12 cellular contexts compared by ENCODE assay signal in genomic region chr11:117171648-117172051, GRCh38. TPM values are rescaled to one million over a fixed set of nuclear protein-coding genes. Genes with fewer than 3 reads are reported as not detected.
DNase-seq lines count a peak whose midpoint lies in the region; ATAC-seq, FAIRE-seq and TF ChIP-seq lines count a peak whose summit lies in the region.
"Had no signal": no experiment of that assay in that cellular context is flagged by ENCODE, and none has a peak within 500 bp of the region (broad histone marks: within the 10 kb centered on the region; RNA-seq: fewer than 3 reads in every experiment).

No MANE protein-coding gene starts in this region.

- H3K4me1 Mint-ChIP-seq in stimulated activated naive CD8-positive, alpha-beta T cell treated with anti-CD3 and anti-CD28 coated beads, Interleukin-15, Interleukin-2, amounts not matched to agents 100 ng/mL and 50 ng/mL, for 24 hours (ENCODE audit: low read depth) = peaks cover 5% of the 10 kb centered on the region
- peaks cover 7 to 16% (median 9%) of the 10 kb centered on the region in 4 donors for H3K4me1 Mint-ChIP-seq in naive thymus-derived CD8-positive, alpha-beta T cell

- H3K27me3 Mint-ChIP-seq in stimulated activated naive CD8-positive, alpha-beta T cell treated with anti-CD3 and anti-CD28 coated beads, Interleukin-15, Interleukin-2, amounts not matched to agents 100 ng/mL and 50 ng/mL, for 24 hours = no peaks in the 10 kb centered on the region
- no peaks in the 10 kb centered on the region for H3K27me3 Mint-ChIP-seq in naive thymus-derived CD8-positive, alpha-beta T cell

- FAIRE-seq in GM19239 (lab: Jason Lieb, UNC) = no peak

- ATAC-seq in stimulated activated naive CD8-positive, alpha-beta T cell treated with anti-CD3 and anti-CD28 coated beads, Interleukin-15, Interleukin-2, amounts not matched to agents 100 U/mL and 50 U/mL, for 24 hours = no peak
- no peak for ATAC-seq in naive thymus-derived CD8-positive, alpha-beta T cell

- H3K9me3 Mint-ChIP-seq in stimulated activated naive CD8-positive, alpha-beta T cell treated with anti-CD3 and anti-CD28 coated beads, Interleukin-15, Interleukin-2, amounts not matched to agents 100 ng/mL and 50 ng/mL, for 24 hours = no peaks in the 10 kb centered on the region
- H3K9me3 Mint-ChIP-seq in naive thymus-derived CD8-positive, alpha-beta T cell = no peaks in the 10 kb centered on the region
- H3K9me3 Mint-ChIP-seq: T-helper 1 cell treated with Interleukin-12 subunit alpha and Interleukin-12 subunit beta and Interleukin-4 antibody, amounts not matched to agents 30 μg/mL and 1 μg/mL, for 36 hours had no signal

- DNase-seq in stimulated activated naive CD8-positive, alpha-beta T cell treated with anti-CD3 and anti-CD28 coated beads, Interleukin-15, Interleukin-2, amounts not matched to agents 100 U/mL and 50 U/mL, for 24 hours = no peak
- peak; percentile 49 to 60 for DNase-seq in erythroblast (lab: John Stamatoyannopoulos, UW)
- no peak for DNase-seq in naive thymus-derived CD8-positive, alpha-beta T cell
- DNase-seq in NCI-H2107 (lab: John Stamatoyannopoulos, UW) = no peak
- no peak for DNase-seq in DMS79 (lab: John Stamatoyannopoulos, UW)
- DNase-seq in GM19239 (ENCODE audit: insufficient read length, low spot score) = no peak
- no peak for DNase-seq in globus pallidus (ENCODE audit: low spot score)
- DNase-seq: effector CD4-positive, alpha-beta T cell; KBM-7; NCI-H524 had no signal

- H3K36me3 Mint-ChIP-seq in stimulated activated naive CD8-positive, alpha-beta T cell treated with anti-CD3 and anti-CD28 coated beads, Interleukin-15, Interleukin-2, amounts not matched to agents 100 ng/mL and 50 ng/mL, for 24 hours (ENCODE audit: low read depth) = peaks cover 32% of the 10 kb centered on the region
- H3K36me3 Mint-ChIP-seq in naive thymus-derived CD8-positive, alpha-beta T cell = peaks cover 0 to 43% (median 3%) of the 10 kb centered on the region in 3 donors

- H3K27ac Mint-ChIP-seq in stimulated activated naive CD8-positive, alpha-beta T cell treated with anti-CD3 and anti-CD28 coated beads, Interleukin-15, Interleukin-2, amounts not matched to agents 100 ng/mL and 50 ng/mL, for 24 hours = peak overlapping the region; percentile 38
- H3K27ac Mint-ChIP-seq in naive thymus-derived CD8-positive, alpha-beta T cell = peak overlapping the region in 8 of 10 donors; percentile 15 to 92 (median 76)
- H3K27ac Mint-ChIP-seq: T-helper 1 cell treated with Interleukin-12 subunit alpha and Interleukin-12 subunit beta and Interleukin-4 antibody, amounts not matched to agents 30 μg/mL and 1 μg/mL, for 36 hours had no signal

- POLR2A ChIA-PET in naive thymus-derived CD8-positive, alpha-beta T cell (lab: Charles Lee) = interaction anchor here (1.4 to 1.5 kb wide), 2 partner anchors 27 to 40 kb away, joined by 3 to 4 read pairs; partner anchors contain the start of gene PAFAH1B2

- TF ChIP-seq POLR2A in erythroblast (IDR thresholded peaks at IDR 0.05; ENCODE audit: low read length) = no peak

- H3K4me3 Mint-ChIP-seq in stimulated activated naive CD8-positive, alpha-beta T cell treated with anti-CD3 and anti-CD28 coated beads, Interleukin-15, Interleukin-2, amounts not matched to agents 100 ng/mL and 50 ng/mL, for 24 hours = no peak overlapping the region
- H3K4me3 Mint-ChIP-seq in naive thymus-derived CD8-positive, alpha-beta T cell = peak overlapping the region in 1 of 10 donors; percentile 21
- H3K4me3 Mint-ChIP-seq: T-helper 1 cell treated with Interleukin-12 subunit alpha and Interleukin-12 subunit beta and Interleukin-4 antibody, amounts not matched to agents 30 μg/mL and 1 μg/mL, for 36 hours had no signal

RNA-seq across cellular contexts. Expression of gene SIDT2, which starts 6.9 kb away (rescaled TPM):
- 10 to 100 TPM; 48.0 to 63.0 TPM for total RNA-seq in naive thymus-derived CD8-positive, alpha-beta T cell
- polyA plus RNA-seq in naive thymus-derived CD8-positive, alpha-beta T cell = 1 to 10 TPM; 2.3 to 3.1 (median 2.3) TPM

RNA-seq across cellular contexts. Expression of gene TAGLN, which starts 27.5 kb away (rescaled TPM):
- 10 to 100 TPM; 12.1 to 14.4 TPM for total RNA-seq in naive thymus-derived CD8-positive, alpha-beta T cell
- under 1 TPM; 0.13 to 0.51 (median 0.21) TPM for polyA plus RNA-seq in naive thymus-derived CD8-positive, alpha-beta T cell

RNA-seq across cellular contexts. Expression of gene PAFAH1B2, which starts 27.6 kb away (rescaled TPM):
- total RNA-seq in naive thymus-derived CD8-positive, alpha-beta T cell = 10 to 100 TPM; 59.2 to 60.5 TPM
- 10 to 100 TPM; 14.4 to 19.5 (median 18.3) TPM for polyA plus RNA-seq in naive thymus-derived CD8-positive, alpha-beta T cell

Comparison
In these comparisons a context has a peak if more than half of its experiments do, and no peak if none do; other contexts are left out.
1. DNase-seq: peak in erythroblast (2 of 2); none in stimulated activated naive CD8-positive, alpha-beta T cell treated with anti-CD3 and anti-CD28 coated beads, Interleukin-15, Interleukin-2, amounts not matched to agents 100 U/mL and 50 U/mL, for 24 hours (single experiment), naive thymus-derived CD8-positive, alpha-beta T cell (0 of 10), NCI-H2107 (single experiment), DMS79 (single experiment), GM19239 (single experiment) and globus pallidus (single experiment).